Comparison of ENCODE assay signal across 17 cellular contexts in the genomic region with DNA sequence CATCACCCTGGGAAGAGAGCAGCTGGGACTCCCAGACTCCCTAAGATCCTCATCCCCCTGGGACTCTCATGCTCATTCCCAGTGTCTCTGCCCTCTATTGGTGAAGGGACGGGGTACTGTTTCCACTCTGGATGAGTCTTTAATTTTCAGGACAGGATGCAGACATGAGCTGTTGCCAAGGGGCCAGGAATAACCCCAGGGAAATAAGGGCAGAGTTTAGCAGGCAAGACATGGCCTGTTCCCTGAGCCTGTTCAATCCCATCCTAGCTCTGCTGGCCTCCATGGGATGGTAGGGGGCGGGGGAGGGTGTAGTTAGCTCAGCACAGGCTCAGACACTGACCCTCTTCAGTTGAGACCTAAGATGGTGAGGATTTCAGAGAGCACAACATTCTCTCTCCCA. TPM values are rescaled to one million over a fixed set of nuclear protein-coding genes. Genes with fewer than 3 reads are reported as not detected.
"Had no signal": no experiment of that assay in that cellular context is flagged by ENCODE, and none has a peak within 500 bp of the region (broad histone marks: within the 10 kb centered on the region; RNA-seq: fewer than 3 reads in every experiment).

No MANE protein-coding gene starts in this region.

- H3K36me3 Mint-ChIP-seq: stimulated activated memory B cell treated with anti-CD40 and anti-IgM and Interleukin-4, amounts not matched to agents 10 μg/mL and 1 μg/mL and 100 μg/mL, for 72 hours had no signal

- H3K27me3 Mint-ChIP-seq: stimulated activated memory B cell treated with anti-CD40 and anti-IgM and Interleukin-4, amounts not matched to agents 10 μg/mL and 1 μg/mL and 100 μg/mL, for 72 hours had no signal

- ATAC-seq: activated naive CD8-positive, alpha-beta T cell treated with anti-CD3 and anti-CD28 coated beads, Interleukin-2, amount 50 U/mL, for 24 hours; stimulated activated memory B cell treated with anti-CD40 and anti-IgM and Interleukin-4, amounts not matched to agents 10 μg/mL and 1 μg/mL and 100 μg/mL, for 72 hours had no signal

- H3K4me3 ChIP-seq: colonic mucosa, ovary, transverse colon had no signal

- H3K27ac Mint-ChIP-seq: activated naive CD8-positive, alpha-beta T cell treated with anti-CD3 and anti-CD28 coated beads, Interleukin-2, amount 50 U/mL, for 24 hours; activated T-helper 1 cell treated with anti-CD3 and anti-CD28 coated beads, Interleukin-12 subunit alpha, Interleukin-12 subunit beta, Interleukin-2, Interleukin-4 antibody, amounts not matched to agents 30 ng/mL and 10 ng/mL and 1 ng/mL, durations not matched to agents 14 hours and 24 hours and 36 hours; stimulated activated memory B cell treated with anti-CD40 and anti-IgM and Interleukin-4, amounts not matched to agents 10 μg/mL and 1 μg/mL and 100 μg/mL, for 72 hours had no signal

- DNase-seq: activated CD4-positive, CD25-positive, alpha-beta regulatory T cell treated with anti-CD3 and anti-CD28 coated beads, Interleukin-2, amount 50 U/mL, for 72 hours; activated naive CD4-positive, alpha-beta T cell treated with Interleukin-2 at 50 U/mL for 16 hours; activated naive CD8-positive, alpha-beta T cell treated with anti-CD3 and anti-CD28 coated beads, Interleukin-2, amount 50 U/mL, for 24 hours; colonic mucosa; effector CD8-positive, alpha-beta T cell; hippocampal formation; kidney glomerular epithelial cell; ovary; small intestine; SW 1271; transverse colon had no signal

- H3K4me3 Mint-ChIP-seq: activated naive CD8-positive, alpha-beta T cell treated with anti-CD3 and anti-CD28 coated beads, Interleukin-2, amount 50 U/mL, for 24 hours; activated T-helper 1 cell treated with anti-CD3 and anti-CD28 coated beads, Interleukin-12 subunit alpha, Interleukin-12 subunit beta, Interleukin-2, Interleukin-4 antibody, amounts not matched to agents 30 ng/mL and 10 ng/mL and 1 ng/mL, durations not matched to agents 14 hours and 24 hours and 36 hours; neural crest cell; stimulated activated memory B cell treated with anti-CD40 and anti-IgM and Interleukin-4, amounts not matched to agents 10 μg/mL and 1 μg/mL and 100 μg/mL, for 72 hours had no signal

- H3K9me3 Mint-ChIP-seq: activated naive CD8-positive, alpha-beta T cell treated with anti-CD3 and anti-CD28 coated beads, Interleukin-2, amount 50 U/mL, for 24 hours; activated T-helper 1 cell treated with anti-CD3 and anti-CD28 coated beads, Interleukin-12 subunit alpha, Interleukin-12 subunit beta, Interleukin-2, Interleukin-4 antibody, amounts not matched to agents 30 ng/mL and 10 ng/mL and 1 ng/mL, durations not matched to agents 14 hours and 24 hours and 36 hours; neural crest cell; stimulated activated memory B cell treated with anti-CD40 and anti-IgM and Interleukin-4, amounts not matched to agents 10 μg/mL and 1 μg/mL and 100 μg/mL, for 72 hours had no signal

RNA-seq across cellular contexts. Expression of a gene that starts 14.0 kb away (rescaled TPM):
- total RNA-seq: astrocyte, cardiac septum, renal cortical epithelial cell had no signal
